ENCODE assay signal across 1 cellular context in the genomic region with DNA sequence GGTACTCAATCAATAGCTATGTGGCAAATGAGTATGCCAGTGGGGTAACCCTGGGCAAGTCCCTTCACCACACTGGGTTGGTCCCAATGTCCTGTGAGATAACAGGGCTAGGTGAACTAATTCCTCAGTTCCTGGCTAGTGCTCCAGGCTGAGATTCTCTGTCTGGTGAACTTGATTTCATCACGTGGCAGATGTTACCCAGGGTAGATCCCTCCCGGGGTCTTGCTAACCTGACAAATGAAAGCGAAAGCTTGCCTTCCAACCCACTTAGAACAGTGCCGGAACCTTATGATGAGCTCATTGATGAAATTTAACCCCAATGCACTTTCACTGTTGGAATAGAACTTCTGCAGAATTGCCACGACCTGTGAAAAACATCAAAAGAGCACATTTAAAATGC.
TF ChIP-seq lines count a peak whose summit lies in the region.

No MANE protein-coding gene starts in this region.

TF ChIP-seq in SK-N-SH, 30 proteins besides CTCF, POLR2A, EP300 and RAD21 (continued from another document):
- TF ChIP-seq, protein P1, sequence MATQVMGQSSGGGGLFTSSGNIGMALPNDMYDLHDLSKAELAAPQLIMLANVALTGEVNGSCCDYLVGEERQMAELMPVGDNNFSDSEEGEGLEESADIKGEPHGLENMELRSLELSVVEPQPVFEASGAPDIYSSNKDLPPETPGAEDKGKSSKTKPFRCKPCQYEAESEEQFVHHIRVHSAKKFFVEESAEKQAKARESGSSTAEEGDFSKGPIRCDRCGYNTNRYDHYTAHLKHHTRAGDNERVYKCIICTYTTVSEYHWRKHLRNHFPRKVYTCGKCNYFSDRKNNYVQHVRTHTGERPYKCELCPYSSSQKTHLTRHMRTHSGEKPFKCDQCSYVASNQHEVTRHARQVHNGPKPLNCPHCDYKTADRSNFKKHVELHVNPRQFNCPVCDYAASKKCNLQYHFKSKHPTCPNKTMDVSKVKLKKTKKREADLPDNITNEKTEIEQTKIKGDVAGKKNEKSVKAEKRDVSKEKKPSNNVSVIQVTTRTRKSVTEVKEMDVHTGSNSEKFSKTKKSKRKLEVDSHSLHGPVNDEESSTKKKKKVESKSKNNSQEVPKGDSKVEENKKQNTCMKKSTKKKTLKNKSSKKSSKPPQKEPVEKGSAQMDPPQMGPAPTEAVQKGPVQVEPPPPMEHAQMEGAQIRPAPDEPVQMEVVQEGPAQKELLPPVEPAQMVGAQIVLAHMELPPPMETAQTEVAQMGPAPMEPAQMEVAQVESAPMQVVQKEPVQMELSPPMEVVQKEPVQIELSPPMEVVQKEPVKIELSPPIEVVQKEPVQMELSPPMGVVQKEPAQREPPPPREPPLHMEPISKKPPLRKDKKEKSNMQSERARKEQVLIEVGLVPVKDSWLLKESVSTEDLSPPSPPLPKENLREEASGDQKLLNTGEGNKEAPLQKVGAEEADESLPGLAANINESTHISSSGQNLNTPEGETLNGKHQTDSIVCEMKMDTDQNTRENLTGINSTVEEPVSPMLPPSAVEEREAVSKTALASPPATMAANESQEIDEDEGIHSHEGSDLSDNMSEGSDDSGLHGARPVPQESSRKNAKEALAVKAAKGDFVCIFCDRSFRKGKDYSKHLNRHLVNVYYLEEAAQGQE (IDR thresholded peaks at IDR 0.05; ENCODE audit: low read depth, low read length), result no peak
- TF ChIP-seq MXI1 (IDR thresholded peaks at IDR 0.05; ENCODE audit: low read depth, low read length) (no peak), EZH2phosphoT487 (IDR thresholded peaks at IDR 0.05; ENCODE audit: borderline replicate concordance, low read depth) (no peak), JUND (IDR thresholded peaks at IDR 0.05) (no peak), CHD2 (IDR thresholded peaks at IDR 0.05; ENCODE audit: low read length, partially characterized antibody) (no peak), NRF1 (IDR thresholded peaks at IDR 0.05; ENCODE audit: low read depth, low read length) (no peak), POLR2AphosphoS5 (IDR thresholded peaks at IDR 0.05; ENCODE audit: low read depth, low read length) (no peak), FOXJ3 (CRISPR knock-in tag; IDR thresholded peaks at IDR 0.05) (no peak), RCOR1 (IDR thresholded peaks at IDR 0.05; ENCODE audit: low read length) (no peak), TCF12 (IDR thresholded peaks at IDR 0.05) (no peak), SMC3 (IDR thresholded peaks at IDR 0.05; ENCODE audit: low read depth, low read length) (no peak)
- TF ChIP-seq, protein P2, sequence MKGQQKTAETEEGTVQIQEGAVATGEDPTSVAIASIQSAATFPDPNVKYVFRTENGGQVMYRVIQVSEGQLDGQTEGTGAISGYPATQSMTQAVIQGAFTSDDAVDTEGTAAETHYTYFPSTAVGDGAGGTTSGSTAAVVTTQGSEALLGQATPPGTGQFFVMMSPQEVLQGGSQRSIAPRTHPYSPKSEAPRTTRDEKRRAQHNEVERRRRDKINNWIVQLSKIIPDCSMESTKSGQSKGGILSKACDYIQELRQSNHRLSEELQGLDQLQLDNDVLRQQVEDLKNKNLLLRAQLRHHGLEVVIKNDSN (IDR thresholded peaks at IDR 0.05; ENCODE audit: borderline replicate concordance, low read depth), result no peak
- TF ChIP-seq, protein P3, sequence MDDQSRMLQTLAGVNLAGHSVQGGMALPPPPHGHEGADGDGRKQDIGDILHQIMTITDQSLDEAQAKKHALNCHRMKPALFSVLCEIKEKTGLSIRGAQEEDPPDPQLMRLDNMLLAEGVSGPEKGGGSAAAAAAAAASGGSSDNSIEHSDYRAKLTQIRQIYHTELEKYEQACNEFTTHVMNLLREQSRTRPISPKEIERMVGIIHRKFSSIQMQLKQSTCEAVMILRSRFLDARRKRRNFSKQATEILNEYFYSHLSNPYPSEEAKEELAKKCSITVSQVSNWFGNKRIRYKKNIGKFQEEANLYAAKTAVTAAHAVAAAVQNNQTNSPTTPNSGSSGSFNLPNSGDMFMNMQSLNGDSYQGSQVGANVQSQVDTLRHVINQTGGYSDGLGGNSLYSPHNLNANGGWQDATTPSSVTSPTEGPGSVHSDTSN (IDR thresholded peaks at IDR 0.05), result no peak
- TF ChIP-seq, protein P4, sequence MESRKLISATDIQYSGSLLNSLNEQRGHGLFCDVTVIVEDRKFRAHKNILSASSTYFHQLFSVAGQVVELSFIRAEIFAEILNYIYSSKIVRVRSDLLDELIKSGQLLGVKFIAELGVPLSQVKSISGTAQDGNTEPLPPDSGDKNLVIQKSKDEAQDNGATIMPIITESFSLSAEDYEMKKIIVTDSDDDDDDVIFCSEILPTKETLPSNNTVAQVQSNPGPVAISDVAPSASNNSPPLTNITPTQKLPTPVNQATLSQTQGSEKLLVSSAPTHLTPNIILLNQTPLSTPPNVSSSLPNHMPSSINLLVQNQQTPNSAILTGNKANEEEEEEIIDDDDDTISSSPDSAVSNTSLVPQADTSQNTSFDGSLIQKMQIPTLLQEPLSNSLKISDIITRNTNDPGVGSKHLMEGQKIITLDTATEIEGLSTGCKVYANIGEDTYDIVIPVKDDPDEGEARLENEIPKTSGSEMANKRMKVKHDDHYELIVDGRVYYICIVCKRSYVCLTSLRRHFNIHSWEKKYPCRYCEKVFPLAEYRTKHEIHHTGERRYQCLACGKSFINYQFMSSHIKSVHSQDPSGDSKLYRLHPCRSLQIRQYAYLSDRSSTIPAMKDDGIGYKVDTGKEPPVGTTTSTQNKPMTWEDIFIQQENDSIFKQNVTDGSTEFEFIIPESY (IDR thresholded peaks at IDR 0.05; ENCODE audit: borderline replicate concordance, low read depth), result no peak
- TF ChIP-seq, protein P5, sequence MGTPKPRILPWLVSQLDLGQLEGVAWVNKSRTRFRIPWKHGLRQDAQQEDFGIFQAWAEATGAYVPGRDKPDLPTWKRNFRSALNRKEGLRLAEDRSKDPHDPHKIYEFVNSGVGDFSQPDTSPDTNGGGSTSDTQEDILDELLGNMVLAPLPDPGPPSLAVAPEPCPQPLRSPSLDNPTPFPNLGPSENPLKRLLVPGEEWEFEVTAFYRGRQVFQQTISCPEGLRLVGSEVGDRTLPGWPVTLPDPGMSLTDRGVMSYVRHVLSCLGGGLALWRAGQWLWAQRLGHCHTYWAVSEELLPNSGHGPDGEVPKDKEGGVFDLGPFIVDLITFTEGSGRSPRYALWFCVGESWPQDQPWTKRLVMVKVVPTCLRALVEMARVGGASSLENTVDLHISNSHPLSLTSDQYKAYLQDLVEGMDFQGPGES (IDR thresholded peaks at IDR 0.05; ENCODE audit: low read depth, low read length), result no peak
- TF ChIP-seq, protein P6, sequence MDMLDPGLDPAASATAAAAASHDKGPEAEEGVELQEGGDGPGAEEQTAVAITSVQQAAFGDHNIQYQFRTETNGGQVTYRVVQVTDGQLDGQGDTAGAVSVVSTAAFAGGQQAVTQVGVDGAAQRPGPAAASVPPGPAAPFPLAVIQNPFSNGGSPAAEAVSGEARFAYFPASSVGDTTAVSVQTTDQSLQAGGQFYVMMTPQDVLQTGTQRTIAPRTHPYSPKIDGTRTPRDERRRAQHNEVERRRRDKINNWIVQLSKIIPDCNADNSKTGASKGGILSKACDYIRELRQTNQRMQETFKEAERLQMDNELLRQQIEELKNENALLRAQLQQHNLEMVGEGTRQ (IDR thresholded peaks at IDR 0.05; ENCODE audit: borderline replicate concordance, low read depth, low read length), result no peak
